ENCODE assay signal across 8 cellular contexts in the genomic region with DNA sequence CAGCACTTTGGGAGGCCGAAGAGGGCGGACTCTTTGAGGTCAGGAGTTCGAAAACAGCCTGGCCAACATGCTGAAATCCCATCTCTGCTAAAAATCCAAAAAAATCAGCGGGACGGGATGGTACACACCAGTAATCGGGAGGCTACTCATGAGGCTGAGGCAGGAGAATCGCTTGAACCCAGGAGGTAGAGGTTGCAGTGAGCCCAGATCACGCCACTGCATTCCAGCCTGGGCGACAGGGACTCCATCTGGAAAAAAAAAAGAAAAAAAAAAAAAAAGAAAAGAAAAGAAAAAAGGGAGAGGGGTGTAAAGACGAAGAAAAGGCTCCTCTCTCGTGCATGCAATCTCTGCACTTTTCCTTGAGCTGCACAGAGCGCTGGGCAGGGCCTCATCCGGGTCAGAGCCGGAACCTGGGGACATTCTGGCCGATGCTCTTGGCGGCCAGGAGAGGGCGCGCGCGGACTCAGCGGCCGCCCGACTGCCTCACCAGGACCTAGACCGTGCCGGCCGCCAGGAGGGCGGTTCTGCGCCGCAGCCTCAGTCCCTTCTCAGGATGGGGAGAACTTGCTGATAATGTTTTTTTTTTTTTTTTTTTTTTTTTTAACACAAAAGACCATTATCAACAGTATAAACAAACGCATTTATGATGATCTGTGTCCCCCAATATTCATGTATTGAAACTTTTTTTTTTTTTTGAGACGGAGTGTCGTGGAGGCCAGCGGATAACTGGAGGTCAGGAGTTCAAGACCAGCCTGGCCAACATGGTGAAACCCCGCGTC. TPM values are rescaled to one million over a fixed set of nuclear protein-coding genes. Genes with fewer than 3 reads are reported as not detected.
DNase-seq lines count a peak whose midpoint lies in the region; ATAC-seq and TF ChIP-seq lines count a peak whose summit lies in the region.

No MANE protein-coding gene starts in this region.

- intact Hi-C loops in dorsolateral prefrontal cortex (cut with DNase I) = loop anchor here in 1 of 2 donors (5.0 kb wide), 1 partner anchor 38 kb away; the partner anchor contains the start of gene FLYWCH1

- peak overlapping the region in 15 of 59 donors; percentile 2 to 35 (median 16) for H3K4me3 ChIP-seq in dorsolateral prefrontal cortex

- H3K27ac ChIP-seq in dorsolateral prefrontal cortex = peak overlapping the region in 7 of 59 donors; percentile 16 to 46 (median 39)

- DNase-seq in NCI-H748 treated with DMSO at 0.1 percent for 48 hours (lab: John Stamatoyannopoulos, UW) (peak; percentile 5), dorsolateral prefrontal cortex (peak; percentile 59 to 83 (median 72)), lung microvascular endothelial cell (ENCODE audit: low read depth in 2 of 2) (peak; percentile 77 to 80)
- peak; percentile 56 for DNase-seq in activated CD4-positive, alpha-beta T cell treated with anti-CD3 and anti-CD28 coated beads, Interleukin-2, amount 50 U/mL, for 1 hour
- DNase-seq in stimulated activated CD8-positive, alpha-beta memory T cell treated with anti-CD3 and anti-CD28 coated beads, Interleukin-15, amount 100 ng/mL, for 24 hours (ENCODE audit: low read depth) = peak; percentile 47

- TF ChIP-seq CTCF in GM12872 (IDR thresholded peaks at IDR 0.05; ENCODE audit: insufficient read depth, low read depth, low read length) (peak; percentile 89), dorsolateral prefrontal cortex (IDR thresholded peaks at IDR 0.05 in 54 of 56, conservative IDR thresholded peaks at IDR 0.05 in 2 of 56; ENCODE audit: low read depth in 1 of 56, partially characterized antibody in 56 of 56) (peak; percentile 81 to 97 (median 92))

- ATAC-seq in HG03280 (IDR thresholded peaks at IDR 0.05; ENCODE audit: unreplicated experiment) (peak; percentile 76), GM19395 (IDR thresholded peaks at IDR 0.05; ENCODE audit: unreplicated experiment) (no peak)

- no peaks in the 10 kb centered on the region for H3K27me3 ChIP-seq in dorsolateral prefrontal cortex

RNA-seq across cellular contexts. Expression of gene FLYWCH2, which starts 8.2 kb away (rescaled TPM):
- total RNA-seq in dorsolateral prefrontal cortex (10 to 100 TPM; 19.4 to 46.0 (median 31.2) TPM), lung microvascular endothelial cell (28.3 and 32.1 TPM in 2 replicates)

RNA-seq across cellular contexts. Expression of gene PRSS22, which starts 16.8 kb away (rescaled TPM):
- total RNA-seq in dorsolateral prefrontal cortex = under 1 TPM in 2 of 120 experiments, not detected in 118; 0.50 to 0.63 TPM
- not detected in 2 replicates for total RNA-seq in lung microvascular endothelial cell

RNA-seq across cellular contexts. Expression of gene FLYWCH1, which starts 37.0 kb away (rescaled TPM):
- 100 to 1,000 TPM in 24 of 120 experiments, 10 to 100 TPM in 96; 55.0 to 127 (median 86.7) TPM for total RNA-seq in dorsolateral prefrontal cortex
- 17.7 and 17.9 TPM in 2 replicates for total RNA-seq in lung microvascular endothelial cell

RNA-seq across cellular contexts. Expression of gene ZG16B, which starts 44.7 kb away (rescaled TPM):
- total RNA-seq in dorsolateral prefrontal cortex = 1 to 10 TPM in 1 of 120 experiments, under 1 TPM in 2, not detected in 117; 0.60 to 1.1 (median 0.88) TPM
- total RNA-seq in lung microvascular endothelial cell = 0.65 TPM in 1 of 2 replicates, not detected in the other

RNA-seq across cellular contexts. Expression of gene PRSS21, which starts 57.7 kb away (rescaled TPM):
- total RNA-seq in dorsolateral prefrontal cortex = 1 to 10 TPM in 10 of 120 experiments, under 1 TPM in 11, not detected in 99; 0.62 to 1.6 (median 0.97) TPM
- total RNA-seq in lung microvascular endothelial cell = 0.40 and 2.2 TPM in 2 replicates

Comparison
In these comparisons a context has a peak if more than half of its experiments do, and no peak if none do; other contexts are left out.
1. DNase-seq: peak in every context shown above with its lines; median percentile 78 in lung microvascular endothelial cell; 72 in dorsolateral prefrontal cortex; 56 in activated CD4-positive, alpha-beta T cell treated with anti-CD3 and anti-CD28 coated beads, Interleukin-2, amount 50 U/mL, for 1 hour; 47 in stimulated activated CD8-positive, alpha-beta memory T cell treated with anti-CD3 and anti-CD28 coated beads, Interleukin-15, amount 100 ng/mL, for 24 hours; 5 in NCI-H748 treated with DMSO at 0.1 percent for 48 hours.